Comparison of ENCODE assay signal across 17 cellular contexts in genomic region chr1:76426606-76427005, GRCh38.
"Had no signal": no experiment of that assay in that cellular context is flagged by ENCODE, and none has a peak within 500 bp of the region (broad histone marks: within the 10 kb centered on the region; RNA-seq: fewer than 3 reads in every experiment).

No MANE protein-coding gene starts in this region.

- H3K9me3 ChIP-seq: heart left ventricle, ovary, right atrium auricular region, sigmoid colon had no signal

- ATAC-seq: esophagus mucosa, heart left ventricle, left lobe of liver, natural killer cell had no signal

- H3K36me3 Mint-ChIP-seq: mesothelial cell of epicardium, natural killer cell, type B pancreatic cell had no signal

- H3K4me1 Mint-ChIP-seq: natural killer cell had no signal

- H3K27me3 Mint-ChIP-seq: type B pancreatic cell had no signal

- H3K36me3 ChIP-seq: heart left ventricle, ovary, right atrium auricular region, sigmoid colon had no signal

- H3K9me3 Mint-ChIP-seq: mesothelial cell of epicardium, neural crest cell had no signal

- DNase-seq: cortex of kidney; dorsolateral prefrontal cortex; effector CD8-positive, alpha-beta T cell; heart left ventricle; hippocampal formation; natural killer cell; ovary; sigmoid colon; small intestine; stimulated activated CD4-positive, alpha-beta T cell treated with anti-CD3 and anti-CD28 coated beads, Interleukin-12 subunit alpha, Interleukin-12 subunit beta, amount 100 ng/mL, for 4 hours; stimulated activated naive CD4-positive, alpha-beta T cell treated with Interleukin-2 at 50 U/mL for 16 hours had no signal

- H3K27me3 ChIP-seq: dorsolateral prefrontal cortex, heart left ventricle, ovary, right atrium auricular region, sigmoid colon had no signal

- H3K4me3 ChIP-seq: dorsolateral prefrontal cortex, heart left ventricle, ovary, right atrium auricular region, sigmoid colon had no signal

- H3K27ac ChIP-seq: heart left ventricle, ovary, right atrium auricular region, sigmoid colon had no signal

- H3K4me3 Mint-ChIP-seq: mesothelial cell of epicardium, natural killer cell, neural crest cell, type B pancreatic cell had no signal

- H3K4me1 ChIP-seq: right atrium auricular region, sigmoid colon had no signal

- H3K27ac Mint-ChIP-seq: mesothelial cell of epicardium, natural killer cell, type B pancreatic cell had no signal
